ENCODE assay signal across 8 cellular contexts in the genomic region with DNA sequence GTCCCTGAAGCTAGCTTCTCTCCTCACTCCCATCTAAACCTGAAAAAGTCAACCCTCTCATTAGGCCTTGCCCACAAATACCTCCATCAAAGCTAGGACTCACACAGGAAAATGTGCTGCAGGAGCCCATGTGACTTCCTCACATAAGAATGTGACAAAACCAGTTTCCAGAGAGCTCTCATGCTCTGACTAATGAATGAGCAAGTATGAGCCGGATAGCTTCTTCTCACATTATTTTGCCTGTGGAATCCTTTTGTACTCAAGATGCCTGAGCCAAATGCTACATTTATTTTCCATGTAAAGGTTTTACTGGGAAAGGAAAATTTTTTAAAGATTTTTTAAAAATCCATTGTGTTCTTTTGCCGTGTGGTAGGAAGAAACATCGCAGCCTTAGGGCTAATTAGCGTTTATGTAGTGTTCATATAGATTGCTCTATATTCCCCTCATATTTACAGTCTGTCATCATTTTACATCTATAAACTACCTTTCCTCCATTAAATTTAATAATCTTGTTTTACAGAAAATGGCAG.
A peak's percentile ranks its signal among the peaks of the same experiment; 100 is the strongest.
DNase-seq lines count a peak whose midpoint lies in the region; ATAC-seq and TF ChIP-seq lines count a peak whose summit lies in the region.

No MANE protein-coding gene starts in this region.

- ATAC-seq in esophagus mucosa (peak; percentile 90), sciatic nerve (no peak), GM18520 (IDR thresholded peaks at IDR 0.05; ENCODE audit: unreplicated experiment) (no peak)

- H3K4me3 ChIP-seq in skin epidermis (no peak overlapping the region), coronary artery (no peak overlapping the region)

- intact Hi-C loops in sciatic nerve (cut with DNase I), result no loop called here

- POLR2A ChIA-PET in HEK293T (lab: Yijun Ruan, JAX), result no interaction called here

- peak; percentile 82 for DNase-seq in HS-5 (ENCODE audit: low read depth)
- DNase-seq in SW480 (ENCODE audit: low spot score), result peak; percentile 78
- no peak for DNase-seq in coronary artery (ENCODE audit: low spot score)
- no peak for DNase-seq in sciatic nerve (ENCODE audit: low spot score)
- no peak for DNase-seq in HEK293T (ENCODE audit: extremely low spot score)

- peak overlapping the region in 20 of 21 experiments; percentile 18 to 87 (median 72) for H3K27ac ChIP-seq in skin epidermis
- H3K27ac ChIP-seq in coronary artery, result no peak overlapping the region

- CTCF ChIA-PET in HEK293T (lab: Yijun Ruan, JAX), result interaction anchor here (0.6 to 0.9 kb wide), 2 partner anchors 17 to 112 kb away, joined by 3 to 4 read pairs; partner anchors contain the start of gene FYN

- no peak for TF ChIP-seq CTCF in coronary artery (IDR thresholded peaks at IDR 0.05)

TF ChIP-seq in HEK293T, 16 proteins besides CTCF, POLR2A, EP300 and RAD21:
- no peak for TF ChIP-seq FOXK2 (IDR thresholded peaks at IDR 0.05)
- TF ChIP-seq ELF4 (IDR thresholded peaks at IDR 0.05), result no peak
- TF ChIP-seq LEF1 (IDR thresholded peaks at IDR 0.05; ENCODE audit: borderline replicate concordance), result no peak
- no peak for TF ChIP-seq ARNT (IDR thresholded peaks at IDR 0.05)
- TF ChIP-seq L3MBTL2 (conservative IDR thresholded peaks at IDR 0.05), result no peak
- TF ChIP-seq ZNF384 (IDR thresholded peaks at IDR 0.05), result no peak
- TF ChIP-seq NFRKB (IDR thresholded peaks at IDR 0.05), result no peak
- TF ChIP-seq SP1 (IDR thresholded peaks at IDR 0.05), result no peak
- no peak for TF ChIP-seq SUZ12 (IDR thresholded peaks at IDR 0.05)
- no peak for TF ChIP-seq CTBP1 (IDR thresholded peaks at IDR 0.05; ENCODE audit: borderline replicate concordance)
- no peak for TF ChIP-seq TARDBP (IDR thresholded peaks at IDR 0.05)
- TF ChIP-seq BHLHE40 (IDR thresholded peaks at IDR 0.05; ENCODE audit: borderline replicate concordance), result no peak
- no peak for TF ChIP-seq FOXM1 (IDR thresholded peaks at IDR 0.05; ENCODE audit: borderline replicate concordance)
- TF ChIP-seq FOXA1 (IDR thresholded peaks at IDR 0.05), result no peak
- TF ChIP-seq, protein P1, sequence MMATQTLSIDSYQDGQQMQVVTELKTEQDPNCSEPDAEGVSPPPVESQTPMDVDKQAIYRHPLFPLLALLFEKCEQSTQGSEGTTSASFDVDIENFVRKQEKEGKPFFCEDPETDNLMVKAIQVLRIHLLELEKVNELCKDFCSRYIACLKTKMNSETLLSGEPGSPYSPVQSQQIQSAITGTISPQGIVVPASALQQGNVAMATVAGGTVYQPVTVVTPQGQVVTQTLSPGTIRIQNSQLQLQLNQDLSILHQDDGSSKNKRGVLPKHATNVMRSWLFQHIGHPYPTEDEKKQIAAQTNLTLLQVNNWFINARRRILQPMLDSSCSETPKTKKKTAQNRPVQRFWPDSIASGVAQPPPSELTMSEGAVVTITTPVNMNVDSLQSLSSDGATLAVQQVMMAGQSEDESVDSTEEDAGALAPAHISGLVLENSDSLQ (IDR thresholded peaks at IDR 0.05), result no peak
- no peak for TF ChIP-seq HDGF (IDR thresholded peaks at IDR 0.05; ENCODE audit: borderline replicate concordance)
TF ChIP-seq in HEK293T: peak in this region for 0.

Comparison
In these comparisons a context has a peak if more than half of its experiments do, and no peak if none do; other contexts are left out.
1. DNase-seq: peak in HS-5 (single experiment) and SW480 (single experiment); none in coronary artery (single experiment), sciatic nerve (single experiment) and HEK293T (single experiment).
2. H3K27ac ChIP-seq: peak in skin epidermis (20 of 21); none in coronary artery (0 of 2).